In genomic region chr7:3404490-3404889, GRCh38 we compare ENCODE assay signal across 17 cellular contexts.
DNase-seq lines count a peak whose midpoint lies in the region; ATAC-seq and TF ChIP-seq lines count a peak whose summit lies in the region.
"Had no signal": no experiment of that assay in that cellular context is flagged by ENCODE, and none has a peak within 500 bp of the region (broad histone marks: within the 10 kb centered on the region; RNA-seq: fewer than 3 reads in every experiment).

No MANE protein-coding gene starts in this region.

- TF ChIP-seq CTCF in left lung (IDR thresholded peaks at IDR 0.05), result no peak

- H3K4me1 ChIP-seq in left lung, result peaks cover 0 to 3% of the 10 kb centered on the region in 2 donors

- H3K27ac ChIP-seq in left lung, result no peak overlapping the region
- H3K27ac ChIP-seq: esophagus squamous epithelium had no signal

- ATAC-seq in left lung, result peak; percentile 47
- ATAC-seq in HG03159 (IDR thresholded peaks at IDR 0.05; ENCODE audit: unreplicated experiment), result no peak
- no peak for ATAC-seq in GM18909 (IDR thresholded peaks at IDR 0.05; ENCODE audit: poor library complexity, unreplicated experiment)
- ATAC-seq: CD8-positive, alpha-beta T cell; GM23338; Right ventricle myocardium inferior; stimulated activated naive CD8-positive, alpha-beta T cell treated with anti-CD3 and anti-CD28 coated beads, Interleukin-15, amount 100 ng/mL, for 72 hours had no signal

- H3K9me3 ChIP-seq in left lung, result no peaks in the 10 kb centered on the region
- H3K9me3 ChIP-seq: esophagus squamous epithelium had no signal

- no peaks in the 10 kb centered on the region for H3K36me3 ChIP-seq in left lung
- H3K36me3 ChIP-seq: esophagus squamous epithelium had no signal

- no peak overlapping the region for H3K4me3 ChIP-seq in left lung
- H3K4me3 ChIP-seq: esophagus squamous epithelium, GM23338 had no signal

- no peaks in the 10 kb centered on the region for H3K27me3 ChIP-seq in left lung

- intact Hi-C loops in left lung (cut with DNase I), result no loop called here

- DNase-seq in DMS79 treated with DMSO at 0.1 percent for 48 hours (lab: John Stamatoyannopoulos, UW) (peak; percentile 61), NCI-H69 (lab: John Stamatoyannopoulos, UW) (peak; percentile 84), dedifferentiated amniotic fluid mesenchymal stem cell (ENCODE audit: extremely low spot score) (peak; percentile 60), left lung (no peak), Kasumi-1 (lab: John Stamatoyannopoulos, UW) (no peak)
- no peak for DNase-seq in stimulated activated CD4-positive, alpha-beta T cell treated with anti-CD3 and anti-CD28 coated beads, Interleukin-1b, Interleukin-23, amount 100 ng/mL, for 48 hours
- DNase-seq: activated CD4-positive, CD25-positive, alpha-beta regulatory T cell; activated T-cell treated with anti-CD3 and anti-CD28 coated beads, Interleukin-2, amount 50 U/mL, for 24 hours; aorta; CD8-positive, alpha-beta T cell; esophagus squamous epithelium; stimulated activated CD4-positive, alpha-beta T cell treated with anti-CD3 and anti-CD28 coated beads, Interleukin-4, amount 100 ng/mL, for 1 hour; stimulated activated naive CD8-positive, alpha-beta T cell treated with anti-CD3 and anti-CD28 coated beads, Interleukin-15, amount 100 ng/mL, for 72 hours had no signal

Comparison
In these comparisons a context has a peak if more than half of its experiments do, and no peak if none do; other contexts are left out.
1. DNase-seq: peak in DMS79 treated with DMSO at 0.1 percent for 48 hours (single experiment), NCI-H69 (single experiment) and dedifferentiated amniotic fluid mesenchymal stem cell (single experiment); none in left lung (0 of 2), stimulated activated CD4-positive, alpha-beta T cell treated with anti-CD3 and anti-CD28 coated beads, Interleukin-1b, Interleukin-23, amount 100 ng/mL, for 48 hours (single experiment) and Kasumi-1 (0 of 2).